ENCODE assay signal across 11 cellular contexts in the genomic region with DNA sequence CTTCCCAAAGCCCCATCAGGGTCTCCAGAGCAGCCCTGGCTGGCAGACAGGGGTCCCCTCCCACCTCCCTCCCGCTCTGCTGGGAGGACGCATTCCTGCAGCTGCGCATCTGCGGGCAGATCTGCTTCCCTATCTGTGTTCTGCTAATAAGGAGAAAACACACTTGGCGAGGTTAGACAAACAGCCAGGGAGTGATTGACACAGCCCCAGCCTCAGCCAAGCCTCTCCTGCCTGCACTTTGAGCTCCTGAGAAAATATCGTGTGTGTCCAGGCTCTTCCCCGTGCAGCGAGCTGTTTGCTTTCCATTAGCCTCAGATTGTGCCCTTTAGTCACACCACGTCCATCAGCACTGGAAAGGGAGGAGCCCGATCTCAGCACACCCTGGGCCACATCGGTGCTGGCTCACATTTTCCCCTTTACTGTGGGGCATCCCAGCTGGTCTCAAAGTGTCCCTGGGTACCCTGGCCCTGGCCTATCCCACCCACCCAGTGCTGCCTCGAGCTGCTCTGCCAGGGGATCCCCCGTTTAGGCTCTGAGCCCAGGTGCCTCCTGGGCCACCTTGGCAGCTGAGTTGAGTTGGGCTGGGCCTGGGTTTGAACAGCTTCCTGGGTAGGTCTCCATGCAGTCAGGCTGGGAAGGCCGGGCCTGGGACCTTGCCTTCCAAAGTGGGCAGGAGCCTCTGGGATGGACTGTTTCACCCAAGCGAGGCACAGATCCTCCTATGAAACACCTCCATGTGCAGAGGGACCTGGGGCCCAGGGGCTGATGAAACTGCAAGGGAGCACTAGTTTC.
DNase-seq lines count a peak whose midpoint lies in the region; ATAC-seq lines count a peak whose summit lies in the region.
"Had no signal": no experiment of that assay in that cellular context is flagged by ENCODE, and none has a peak within 500 bp of the region (broad histone marks: within the 10 kb centered on the region; RNA-seq: fewer than 3 reads in every experiment).

No MANE protein-coding gene starts in this region.

- DNase-seq in SIG-M5 treated with dmso at 0.1 percent for 504 hours (lab: John Stamatoyannopoulos, UW; ENCODE audit: unreplicated experiment), result peak; percentile 4
- DNase-seq in SIG-M5 (lab: John Stamatoyannopoulos, UW), result no peak
- peak; percentile 66 for DNase-seq in NCI-H1092 treated with DMSO at 0.1 percent for 48 hours (lab: John Stamatoyannopoulos, UW)
- DNase-seq in germinal center (ENCODE audit: low spot score), result peak; percentile 0
- DNase-seq in sciatic nerve (ENCODE audit: low spot score), result peak; percentile 12
- DNase-seq: erythroblast, NCI-H187 had no signal

- ATAC-seq in sciatic nerve (no peak), GM19023 (IDR thresholded peaks at IDR 0.05; ENCODE audit: unreplicated experiment) (no peak), GM21367 (IDR thresholded peaks at IDR 0.05; ENCODE audit: unreplicated experiment) (no peak), GM21447 (IDR thresholded peaks at IDR 0.05; ENCODE audit: unreplicated experiment) (no peak)
- ATAC-seq: T-cell had no signal

- intact Hi-C loops in sciatic nerve (cut with DNase I), result no loop called here
